Comparison of ENCODE assay signal across 1 cellular context in genomic region chr12:949337-950099, GRCh38.
A peak's percentile ranks its signal among the peaks of the same experiment; 100 is the strongest.
TF ChIP-seq lines count a peak whose summit lies in the region.

RAD52 (minus strand) TSS chr12:949694; CDS start chr12:933058, 16,636 bp downstream.

TF ChIP-seq in HepG2, 621 proteins besides CTCF, POLR2A, EP300 and RAD21 (continued from another document and continues in another):
- TF ChIP-seq ZBTB40 (IDR thresholded peaks at IDR 0.05) (no peak), ZBTB40 (CRISPR knock-in tag; IDR thresholded peaks at IDR 0.05) (no peak), ONECUT2 (CRISPR knock-in tag; IDR thresholded peaks at IDR 0.05) (no peak), ZNF557 (CRISPR knock-in tag; IDR thresholded peaks at IDR 0.05) (no peak), ATF5 (CRISPR knock-in tag; IDR thresholded peaks at IDR 0.05; ENCODE audit: low read depth) (no peak), ARID3A (IDR thresholded peaks at IDR 0.05; ENCODE audit: low read depth, low read length) (no peak), ATF1 (CRISPR knock-in tag; IDR thresholded peaks at IDR 0.05) (no peak), ZNF10 (CRISPR knock-in tag; IDR thresholded peaks at IDR 0.05; ENCODE audit: borderline replicate concordance, low read depth) (no peak), ZNF414 (CRISPR knock-in tag; IDR thresholded peaks at IDR 0.05) (no peak; the same call in 1 of the 2 replicates), HNF4A (CRISPR knock-in tag; IDR thresholded peaks at IDR 0.05) (no peak), JARID2 (CRISPR knock-in tag; IDR thresholded peaks at IDR 0.05; ENCODE audit: insufficient replicate concordance) (no peak), ZNF510 (CRISPR knock-in tag; IDR thresholded peaks at IDR 0.05; ENCODE audit: low read depth) (peak; percentile 86; the same call in 1 of the 2 replicates), NFYB (CRISPR knock-in tag; IDR thresholded peaks at IDR 0.05) (peak; percentile 9; the same call in 1 of the 2 replicates), HOXA7 (CRISPR knock-in tag; IDR thresholded peaks at IDR 0.05) (no peak), SRSF4 (IDR thresholded peaks at IDR 0.05; ENCODE audit: low read depth, low read length, poor library complexity, severe bottlenecking) (no peak), ZNF235 (CRISPR knock-in tag; IDR thresholded peaks at IDR 0.05; ENCODE audit: borderline replicate concordance) (peak; percentile 82; the same call in 1 of the 2 replicates), ZNF646 (CRISPR knock-in tag; IDR thresholded peaks at IDR 0.05) (no peak), ZNF44 (CRISPR knock-in tag; IDR thresholded peaks at IDR 0.05) (0 out of 2 replicates have a peak, but pooled peaks have one; percentile 22), ZNF124 (CRISPR knock-in tag; IDR thresholded peaks at IDR 0.05) (peak; percentile 49; the same call in 1 of the 2 replicates), MTF2 (CRISPR knock-in tag; IDR thresholded peaks at IDR 0.05; ENCODE audit: borderline replicate concordance) (no peak), ZNF138 (CRISPR knock-in tag; IDR thresholded peaks at IDR 0.05; ENCODE audit: low read depth) (no peak), GATAD1 (CRISPR knock-in tag; IDR thresholded peaks at IDR 0.05) (peak; percentile 90), MAF1 (CRISPR knock-in tag; IDR thresholded peaks at IDR 0.05; ENCODE audit: borderline replicate concordance) (no peak), ZSCAN29 (CRISPR knock-in tag; conservative IDR thresholded peaks at IDR 0.05) (peak; percentile 69; the same call in 1 of the 2 replicates), ZSCAN22 (CRISPR knock-in tag; IDR thresholded peaks at IDR 0.05) (0 out of 2 replicates have a peak, but pooled peaks have one; percentile 14), HOXD1 (CRISPR knock-in tag; IDR thresholded peaks at IDR 0.05) (no peak), U2AF2 (IDR thresholded peaks at IDR 0.05; ENCODE audit: low read depth, low read length) (no peak), NFYC (CRISPR knock-in tag; IDR thresholded peaks at IDR 0.05) (no peak), ZNF33B (CRISPR knock-in tag; IDR thresholded peaks at IDR 0.05) (peak; percentile 61; the same call in 1 of the 2 replicates), ZNF879 (CRISPR knock-in tag; IDR thresholded peaks at IDR 0.05) (no peak), CREBL2 (CRISPR knock-in tag; IDR thresholded peaks at IDR 0.05; ENCODE audit: borderline replicate concordance) (no peak), SKI (IDR thresholded peaks at IDR 0.05; ENCODE audit: partially characterized antibody) (peak; percentile 46), HDAC6 (IDR thresholded peaks at IDR 0.05; ENCODE audit: low read depth, low read length) (no peak), BCLAF1 (IDR thresholded peaks at IDR 0.05) (no peak), ZFP37 (CRISPR knock-in tag; IDR thresholded peaks at IDR 0.05; ENCODE audit: borderline replicate concordance) (no peak)
